ENCODE assay signal across 1 cellular context in the genomic region with DNA sequence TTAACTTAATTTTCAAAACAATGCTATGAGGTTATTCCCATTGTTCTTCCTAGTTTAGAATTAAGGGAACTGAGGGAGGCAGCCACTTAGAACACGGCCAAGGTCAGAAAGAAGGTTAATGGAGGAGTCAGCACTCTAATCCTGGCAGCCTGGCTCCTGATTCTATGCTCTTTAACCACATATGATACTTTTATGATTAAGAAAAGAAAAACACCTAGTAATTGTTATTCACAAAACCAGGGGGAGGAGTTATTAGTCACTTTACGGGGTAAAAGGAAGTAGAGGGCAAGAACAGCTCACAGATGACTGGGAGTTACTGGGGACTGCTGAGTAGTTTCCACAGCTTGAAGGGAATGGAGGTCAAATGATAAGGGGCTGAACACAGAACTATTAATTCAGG.
TF ChIP-seq lines count a peak whose summit lies in the region.

No MANE protein-coding gene starts in this region.

TF ChIP-seq in GM12878, 131 proteins besides CTCF, POLR2A, EP300 and RAD21 (continued from another document):
- no peak for TF ChIP-seq FOXK2 (IDR thresholded peaks at IDR 0.05)
- TF ChIP-seq SUPT20H (IDR thresholded peaks at IDR 0.05; ENCODE audit: borderline replicate concordance, control insufficient read depth, low read depth, low read length) = no peak
- no peak for TF ChIP-seq MYC (IDR thresholded peaks at IDR 0.05; ENCODE audit: insufficient read depth, insufficient read length, insufficient replicate concordance, low read length, severe bottlenecking)
- no peak for TF ChIP-seq POU2F2 (IDR thresholded peaks at IDR 0.05; ENCODE audit: borderline replicate concordance, low read depth, low read length)
- no peak for TF ChIP-seq BHLHE40 (IDR thresholded peaks at IDR 0.05; ENCODE audit: borderline replicate concordance in 1 of 2, low read depth in 2 of 2, low read length in 1 of 2)
- no peak for TF ChIP-seq ZNF622 (IDR thresholded peaks at IDR 0.05)
- TF ChIP-seq EED (IDR thresholded peaks at IDR 0.05; ENCODE audit: low read depth) = no peak
- TF ChIP-seq, protein P1, sequence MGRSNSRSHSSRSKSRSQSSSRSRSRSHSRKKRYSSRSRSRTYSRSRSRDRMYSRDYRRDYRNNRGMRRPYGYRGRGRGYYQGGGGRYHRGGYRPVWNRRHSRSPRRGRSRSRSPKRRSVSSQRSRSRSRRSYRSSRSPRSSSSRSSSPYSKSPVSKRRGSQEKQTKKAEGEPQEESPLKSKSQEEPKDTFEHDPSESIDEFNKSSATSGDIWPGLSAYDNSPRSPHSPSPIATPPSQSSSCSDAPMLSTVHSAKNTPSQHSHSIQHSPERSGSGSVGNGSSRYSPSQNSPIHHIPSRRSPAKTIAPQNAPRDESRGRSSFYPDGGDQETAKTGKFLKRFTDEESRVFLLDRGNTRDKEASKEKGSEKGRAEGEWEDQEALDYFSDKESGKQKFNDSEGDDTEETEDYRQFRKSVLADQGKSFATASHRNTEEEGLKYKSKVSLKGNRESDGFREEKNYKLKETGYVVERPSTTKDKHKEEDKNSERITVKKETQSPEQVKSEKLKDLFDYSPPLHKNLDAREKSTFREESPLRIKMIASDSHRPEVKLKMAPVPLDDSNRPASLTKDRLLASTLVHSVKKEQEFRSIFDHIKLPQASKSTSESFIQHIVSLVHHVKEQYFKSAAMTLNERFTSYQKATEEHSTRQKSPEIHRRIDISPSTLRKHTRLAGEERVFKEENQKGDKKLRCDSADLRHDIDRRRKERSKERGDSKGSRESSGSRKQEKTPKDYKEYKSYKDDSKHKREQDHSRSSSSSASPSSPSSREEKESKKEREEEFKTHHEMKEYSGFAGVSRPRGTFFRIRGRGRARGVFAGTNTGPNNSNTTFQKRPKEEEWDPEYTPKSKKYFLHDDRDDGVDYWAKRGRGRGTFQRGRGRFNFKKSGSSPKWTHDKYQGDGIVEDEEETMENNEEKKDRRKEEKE (IDR thresholded peaks at IDR 0.05) = no peak
- no peak for TF ChIP-seq NR2C2 (IDR thresholded peaks at IDR 0.05; ENCODE audit: borderline replicate concordance, control insufficient read depth, insufficient read length, low read depth)
- TF ChIP-seq, protein P2, sequence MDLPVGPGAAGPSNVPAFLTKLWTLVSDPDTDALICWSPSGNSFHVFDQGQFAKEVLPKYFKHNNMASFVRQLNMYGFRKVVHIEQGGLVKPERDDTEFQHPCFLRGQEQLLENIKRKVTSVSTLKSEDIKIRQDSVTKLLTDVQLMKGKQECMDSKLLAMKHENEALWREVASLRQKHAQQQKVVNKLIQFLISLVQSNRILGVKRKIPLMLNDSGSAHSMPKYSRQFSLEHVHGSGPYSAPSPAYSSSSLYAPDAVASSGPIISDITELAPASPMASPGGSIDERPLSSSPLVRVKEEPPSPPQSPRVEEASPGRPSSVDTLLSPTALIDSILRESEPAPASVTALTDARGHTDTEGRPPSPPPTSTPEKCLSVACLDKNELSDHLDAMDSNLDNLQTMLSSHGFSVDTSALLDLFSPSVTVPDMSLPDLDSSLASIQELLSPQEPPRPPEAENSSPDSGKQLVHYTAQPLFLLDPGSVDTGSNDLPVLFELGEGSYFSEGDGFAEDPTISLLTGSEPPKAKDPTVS (IDR thresholded peaks at IDR 0.05; ENCODE audit: low read depth, low read length) = no peak
- TF ChIP-seq, protein P3, sequence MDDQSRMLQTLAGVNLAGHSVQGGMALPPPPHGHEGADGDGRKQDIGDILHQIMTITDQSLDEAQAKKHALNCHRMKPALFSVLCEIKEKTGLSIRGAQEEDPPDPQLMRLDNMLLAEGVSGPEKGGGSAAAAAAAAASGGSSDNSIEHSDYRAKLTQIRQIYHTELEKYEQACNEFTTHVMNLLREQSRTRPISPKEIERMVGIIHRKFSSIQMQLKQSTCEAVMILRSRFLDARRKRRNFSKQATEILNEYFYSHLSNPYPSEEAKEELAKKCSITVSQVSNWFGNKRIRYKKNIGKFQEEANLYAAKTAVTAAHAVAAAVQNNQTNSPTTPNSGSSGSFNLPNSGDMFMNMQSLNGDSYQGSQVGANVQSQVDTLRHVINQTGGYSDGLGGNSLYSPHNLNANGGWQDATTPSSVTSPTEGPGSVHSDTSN (IDR thresholded peaks at IDR 0.05; ENCODE audit: insufficient replicate concordance, low read depth, low read length) = no peak
- TF ChIP-seq HCFC1 (IDR thresholded peaks at IDR 0.05; ENCODE audit: low read length) = no peak
- TF ChIP-seq LARP7 (IDR thresholded peaks at IDR 0.05) = no peak
- no peak for TF ChIP-seq POLR2AphosphoS2 (IDR thresholded peaks at IDR 0.05; ENCODE audit: low read depth, low read length)
- TF ChIP-seq BACH1 (IDR thresholded peaks at IDR 0.05; ENCODE audit: borderline replicate concordance) = no peak
- TF ChIP-seq ESRRA (IDR thresholded peaks at IDR 0.05; ENCODE audit: low read length) = 0 out of 2 replicates have a peak, but pooled peaks have one; percentile 80
- TF ChIP-seq IKZF2 (IDR thresholded peaks at IDR 0.05) = peak in 1 of 2 experiments; percentile 16; a peak in 1 of 4 replicates
- TF ChIP-seq, protein P4, sequence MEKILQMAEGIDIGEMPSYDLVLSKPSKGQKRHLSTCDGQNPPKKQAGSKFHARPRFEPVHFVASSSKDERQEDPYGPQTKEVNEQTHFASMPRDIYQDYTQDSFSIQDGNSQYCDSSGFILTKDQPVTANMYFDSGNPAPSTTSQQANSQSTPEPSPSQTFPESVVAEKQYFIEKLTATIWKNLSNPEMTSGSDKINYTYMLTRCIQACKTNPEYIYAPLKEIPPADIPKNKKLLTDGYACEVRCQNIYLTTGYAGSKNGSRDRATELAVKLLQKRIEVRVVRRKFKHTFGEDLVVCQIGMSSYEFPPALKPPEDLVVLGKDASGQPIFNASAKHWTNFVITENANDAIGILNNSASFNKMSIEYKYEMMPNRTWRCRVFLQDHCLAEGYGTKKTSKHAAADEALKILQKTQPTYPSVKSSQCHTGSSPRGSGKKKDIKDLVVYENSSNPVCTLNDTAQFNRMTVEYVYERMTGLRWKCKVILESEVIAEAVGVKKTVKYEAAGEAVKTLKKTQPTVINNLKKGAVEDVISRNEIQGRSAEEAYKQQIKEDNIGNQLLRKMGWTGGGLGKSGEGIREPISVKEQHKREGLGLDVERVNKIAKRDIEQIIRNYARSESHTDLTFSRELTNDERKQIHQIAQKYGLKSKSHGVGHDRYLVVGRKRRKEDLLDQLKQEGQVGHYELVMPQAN (conservative IDR thresholded peaks at IDR 0.05) = no peak
- TF ChIP-seq JUND (IDR thresholded peaks at IDR 0.05; ENCODE audit: low read depth, low read length) = no peak
- TF ChIP-seq SUZ12 (IDR thresholded peaks at IDR 0.05; ENCODE audit: unreplicated experiment) = no peak
